ENCODE assay signal across 25 cellular contexts in the genomic region with DNA sequence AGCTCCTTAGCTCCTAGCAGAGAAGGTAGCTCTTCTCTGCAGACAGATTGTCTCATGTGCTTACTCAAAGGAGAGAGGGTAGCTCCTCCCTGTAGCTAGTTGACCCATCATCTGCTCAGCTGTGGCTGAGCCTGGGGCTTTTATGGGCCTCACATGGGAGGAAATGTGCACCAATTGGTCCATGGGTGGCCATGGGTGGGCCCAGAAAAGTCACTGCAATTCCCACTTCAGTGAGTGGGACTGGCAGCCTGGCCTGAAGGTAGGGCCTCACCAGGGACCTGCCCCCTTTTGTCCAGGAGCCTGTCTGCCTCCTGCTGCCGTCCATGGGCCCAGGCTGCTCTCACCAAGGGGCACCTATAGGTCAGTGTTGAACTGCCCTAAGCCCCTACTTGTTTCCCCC.
"Had no signal": no experiment of that assay in that cellular context is flagged by ENCODE, and none has a peak within 500 bp of the region (broad histone marks: within the 10 kb centered on the region; RNA-seq: fewer than 3 reads in every experiment).

No MANE protein-coding gene starts in this region.

- H3K79me2 ChIP-seq: parathyroid adenoma had no signal

- H3K9ac ChIP-seq: parathyroid adenoma had no signal

- ATAC-seq: heart right ventricle; left ventricle myocardium superior; stimulated activated effector memory CD8-positive, alpha-beta T cell treated with anti-CD3 and anti-CD28 coated beads, Interleukin-12 subunit alpha, Interleukin-12 subunit beta, amount 100 ng/mL, for 72 hours had no signal

- H3K27ac ChIP-seq: colonic mucosa, esophagus squamous epithelium, heart right ventricle, lower lobe of right lung, parathyroid adenoma, right lobe of liver, stomach, thyroid gland had no signal

- H3K9me3 Mint-ChIP-seq: stimulated activated effector memory CD8-positive, alpha-beta T cell treated with anti-CD3 and anti-CD28 coated beads, Interleukin-12 subunit alpha, Interleukin-12 subunit beta, amount 100 ng/mL, for 72 hours had no signal

- H3K27ac Mint-ChIP-seq: dendritic cell treated with granulocyte-macrophage colony-stimulating factor and Interleukin-4, amounts not matched to agents 40 ng/mL and 50 ng/mL, for 4 days; natural killer cell treated with Interleukin-12 subunit alpha and Interleukin-12 subunit beta and Interleukin-15 and Interleukin-18, amount 100 ng/mL, for 72 hours; progenitor cell of endocrine pancreas; stimulated activated effector memory CD8-positive, alpha-beta T cell treated with anti-CD3 and anti-CD28 coated beads, Interleukin-12 subunit alpha, Interleukin-12 subunit beta, amount 100 ng/mL, for 72 hours; type B pancreatic cell had no signal

- H3K27me3 ChIP-seq: colonic mucosa, esophagus squamous epithelium, heart right ventricle, right lobe of liver, stomach, thyroid gland had no signal

- H3K4me1 Mint-ChIP-seq: neural crest cell; stimulated activated effector memory CD8-positive, alpha-beta T cell treated with anti-CD3 and anti-CD28 coated beads, Interleukin-12 subunit alpha, Interleukin-12 subunit beta, amount 100 ng/mL, for 72 hours had no signal

- H3K36me3 ChIP-seq: colonic mucosa, esophagus squamous epithelium, heart right ventricle, lower lobe of right lung, right lobe of liver, stomach, thyroid gland had no signal

- H3K4me3 Mint-ChIP-seq: dendritic cell treated with granulocyte-macrophage colony-stimulating factor and Interleukin-4, amounts not matched to agents 40 ng/mL and 50 ng/mL, for 4 days; natural killer cell treated with Interleukin-12 subunit alpha and Interleukin-12 subunit beta and Interleukin-15 and Interleukin-18, amount 100 ng/mL, for 72 hours; neural crest cell; stimulated activated effector memory CD8-positive, alpha-beta T cell treated with anti-CD3 and anti-CD28 coated beads, Interleukin-12 subunit alpha, Interleukin-12 subunit beta, amount 100 ng/mL, for 72 hours; type B pancreatic cell had no signal

- H2AFZ ChIP-seq: parathyroid adenoma had no signal

- H3K4me2 ChIP-seq: smooth muscle cell had no signal

- H3K4me1 ChIP-seq: colonic mucosa, esophagus squamous epithelium, heart right ventricle, lower lobe of right lung, parathyroid adenoma, right lobe of liver, stomach, thyroid gland had no signal

- H3K36me3 Mint-ChIP-seq: natural killer cell treated with Interleukin-12 subunit alpha and Interleukin-12 subunit beta and Interleukin-15 and Interleukin-18, amount 100 ng/mL, for 72 hours; stimulated activated effector memory CD8-positive, alpha-beta T cell treated with anti-CD3 and anti-CD28 coated beads, Interleukin-12 subunit alpha, Interleukin-12 subunit beta, amount 100 ng/mL, for 72 hours had no signal

- H3K9me3 ChIP-seq: colonic mucosa, right lobe of liver, thyroid gland had no signal

- H3K27me3 Mint-ChIP-seq: dendritic cell treated with granulocyte-macrophage colony-stimulating factor and Interleukin-4, amounts not matched to agents 40 ng/mL and 50 ng/mL, for 4 days; natural killer cell treated with Interleukin-12 subunit alpha and Interleukin-12 subunit beta and Interleukin-15 and Interleukin-18, amount 100 ng/mL, for 72 hours; progenitor cell of endocrine pancreas; type B pancreatic cell had no signal

- H3K4me3 ChIP-seq: colonic mucosa, esophagus squamous epithelium, heart right ventricle, lower lobe of right lung, right lobe of liver, smooth muscle cell, stomach, thyroid gland had no signal

- DNase-seq: colonic mucosa; effector memory CD4-positive, alpha-beta T cell; erythroblast; esophagus squamous epithelium; foreskin melanocyte; glutamatergic neuron; heart right ventricle; hippocampal formation; kidney glomerular epithelial cell; left ventricle myocardium superior; lower lobe of right lung; right lobe of liver; stimulated activated CD4-positive, alpha-beta T cell treated with anti-CD3 and anti-CD28 coated beads, Interleukin-2, amount 100 ng/mL, for 24 hours; stimulated activated CD4-positive, alpha-beta T cell treated with anti-CD3 and anti-CD28 coated beads, Interleukin-4, amount 100 ng/mL, for 24 hours; stimulated activated naive CD4-positive, alpha-beta T cell treated with Interleukin-2 at 50 U/mL for 16 hours; stomach; thyroid gland had no signal
